In the genomic region with DNA sequence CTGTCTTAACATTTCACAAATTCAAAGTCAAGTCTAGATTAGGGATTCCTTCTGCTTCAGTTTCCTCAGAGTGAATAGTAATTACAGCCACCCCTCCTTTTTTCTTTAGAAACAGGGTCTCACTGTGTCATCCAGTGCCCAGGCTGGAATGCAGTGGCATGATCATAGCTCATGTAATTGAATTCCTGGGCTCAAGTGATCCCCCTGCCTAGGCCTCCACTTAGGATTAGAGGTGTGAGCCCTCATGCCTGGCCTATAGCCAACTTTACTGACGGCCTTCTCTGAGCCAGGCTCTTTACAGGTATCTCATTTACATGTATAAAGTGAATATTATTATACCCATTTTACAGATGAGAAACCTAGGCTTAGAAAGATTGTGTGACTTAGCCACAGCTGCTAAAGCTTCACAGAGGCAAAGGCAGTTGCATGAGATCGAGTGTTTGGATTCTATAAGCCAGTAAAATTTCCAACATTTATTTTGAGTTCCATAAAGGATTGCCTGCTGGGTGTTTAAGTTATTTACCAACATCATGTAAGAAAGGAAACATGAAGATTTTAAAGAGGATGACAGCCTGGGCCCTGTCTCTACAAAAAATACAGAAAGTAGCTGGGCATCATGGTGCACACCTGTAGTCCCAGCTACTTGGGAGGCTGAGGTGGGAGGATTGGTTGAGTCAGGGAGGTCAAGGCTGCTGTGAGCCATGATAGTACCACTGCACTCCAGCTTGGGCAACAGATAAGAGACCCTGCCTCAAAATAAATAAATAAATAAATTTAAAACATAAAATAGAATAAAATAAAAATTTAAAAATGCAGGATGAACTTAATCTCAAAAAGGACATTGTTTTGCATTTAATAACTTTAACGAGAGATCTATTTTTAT, we compare ENCODE assay signal across 8 cellular contexts. TPM values are rescaled to one million over a fixed set of nuclear protein-coding genes. Genes with fewer than 3 reads are reported as not detected.
DNase-seq lines count a peak whose midpoint lies in the region; ATAC-seq and TF ChIP-seq lines count a peak whose summit lies in the region.

No MANE protein-coding gene starts in this region.

- H3K9ac ChIP-seq in PC-3 (ENCODE audit: low read length), result peak overlapping the region; percentile 92

- H3K4me3 ChIP-seq in PC-3 (ENCODE audit: low read length), result peak overlapping the region; percentile 80
- H3K4me3 ChIP-seq in epithelial cell of esophagus (ENCODE audit: low read length), result peak overlapping the region; percentile 62
- H3K4me3 ChIP-seq in gastrocnemius medialis, result peak overlapping the region; percentile 69 to 82 (median 76)

- no peak for TF ChIP-seq POLR2A in gastrocnemius medialis (IDR thresholded peaks at IDR 0.05)

- H3K9me3 ChIP-seq in PC-3 (ENCODE audit: low read length), result no peaks in the 10 kb centered on the region
- H3K9me3 ChIP-seq in gastrocnemius medialis, result no peaks in the 10 kb centered on the region

- ATAC-seq in PC-3, result no peak
- ATAC-seq in gastrocnemius medialis, result no peak
- ATAC-seq in sciatic nerve, result no peak
- no peak for ATAC-seq in GM19351 (IDR thresholded peaks at IDR 0.05; ENCODE audit: unreplicated experiment)
- no peak for ATAC-seq in GM21723 (IDR thresholded peaks at IDR 0.05; ENCODE audit: unreplicated experiment)

- H3K4me1 ChIP-seq in PC-3 (ENCODE audit: insufficient read depth, low read length) (peaks cover 13% of the 10 kb centered on the region), gastrocnemius medialis (peaks cover 0 to 6% of the 10 kb centered on the region in 2 donors)

- no TSS peak for BruUV-seq in PC-3 (replicated peaks; lab: Mats Ljungman, UMichigan)

- in situ Hi-C loops in gastrocnemius medialis (cut with MboI; ENCODE audit: low sequenced_read_pairs in 4 of 4), result no loop called here

- CTCF ChIA-PET in PC-3 (lab: Charles Lee), result no interaction called here

- H3K79me2 ChIP-seq in PC-3 (ENCODE audit: low read length), result peaks cover 43% of the 10 kb centered on the region

- H3F3A ChIP-seq in PC-3 (ENCODE audit: low read length, unreplicated experiment), result no peaks in the 10 kb centered on the region

- H3K4me2 ChIP-seq in PC-3 (ENCODE audit: low read length), result peak overlapping the region; percentile 89

- H3K27me3 ChIP-seq in PC-3 (ENCODE audit: low read length), result no peaks in the 10 kb centered on the region
- no peaks in the 10 kb centered on the region for H3K27me3 ChIP-seq in gastrocnemius medialis

- H4K20me1 ChIP-seq in PC-3 (ENCODE audit: low read length), result no peaks in the 10 kb centered on the region

- intact Hi-C loops in PC-3 (cut with micrococcal nuclease), result loop anchor here (1.0 kb wide), 1 partner anchor 7 kb away; no protein-coding TSS in a partner anchor
- intact Hi-C loops in gastrocnemius medialis (cut with DNase I; ENCODE audit: low total_unique reads), result loop anchor here (5.0 kb wide), 1 partner anchor 102 kb away; a partner anchor contains a TSS
- intact Hi-C loops in sciatic nerve (cut with DNase I), result no loop called here

- no peaks in the 10 kb centered on the region for H3K9me2 ChIP-seq in PC-3 (replicated peaks; ENCODE audit: low read length)

- POLR2A ChIA-PET in PC-3 (lab: Charles Lee; ENCODE audit: unreplicated experiment), result no interaction called here

- H3K27ac ChIP-seq in PC-3 (ENCODE audit: low read length), result no peak overlapping the region
- peak overlapping the region in 3 of 4 donors; percentile 69 to 81 (median 72) for H3K27ac ChIP-seq in gastrocnemius medialis

- DNase-seq in DMS53 (lab: John Stamatoyannopoulos, UW) (peak; percentile 41), DMS53 treated with DMSO at 0.1 percent for 48 hours (lab: John Stamatoyannopoulos, UW; ENCODE audit: unreplicated experiment) (no peak), PC-3 (no peak), epithelial cell of esophagus (ENCODE audit: low read depth) (no peak), gastrocnemius medialis (no peak), sciatic nerve (ENCODE audit: low spot score) (no peak)

- TF ChIP-seq CTCF in PC-3 (conservative IDR thresholded peaks at IDR 0.05; ENCODE audit: low read depth, low read length), result no peak
- no peak for TF ChIP-seq CTCF in epithelial cell of esophagus (IDR thresholded peaks at IDR 0.05; ENCODE audit: insufficient read depth, low read depth, low read length, missing control alignments)
- no peak for TF ChIP-seq CTCF in gastrocnemius medialis (IDR thresholded peaks at IDR 0.05 in 4 of 5, conservative IDR thresholded peaks at IDR 0.05 in 1 of 5)

- H3K36me3 ChIP-seq in PC-3 (ENCODE audit: low read depth, low read length) (peaks cover 3% of the 10 kb centered on the region; the same call in 1 of the 2 replicates), gastrocnemius medialis (no peaks in the 10 kb centered on the region)

- H2AFZ ChIP-seq in PC-3 (ENCODE audit: low read length), result no peak overlapping the region

RNA-seq across cellular contexts. Expression of a gene that starts 1.8 kb away (rescaled TPM):
- total RNA-seq in PC-3 (2014; rRNA removed) (44.2 and 61.0 TPM in 2 replicates), gastrocnemius medialis (10 to 100 TPM in 2 of 4 donors, 1 to 10 TPM in 2; 6.0 to 16.1 (median 10.3) TPM), sciatic nerve (81.3 TPM)

RNA-seq across cellular contexts. Expression of a gene that starts 53.2 kb away (rescaled TPM):
- total RNA-seq in PC-3 (2014; rRNA removed) (63.2 and 69.7 TPM in 2 replicates), gastrocnemius medialis (1 to 10 TPM in 1 of 4 donors, under 1 TPM in 1, not detected in 2; 0.20 to 1.7 TPM), sciatic nerve (1.8 TPM)

Comparison
In these comparisons a context has a peak if more than half of its experiments do, and no peak if none do; other contexts are left out.
1. RNA of a gene that starts 53.2 kb away (total RNA-seq): 63.2 to 69.7 TPM in PC-3; 1.8 TPM in sciatic nerve (single experiment) and 0.20 to 1.7 TPM in gastrocnemius medialis; every median in the first group is over 10 times any median in the second.
2. Peak in every context shown above with its lines, with median percentiles within 50 percentile points of each other: H3K4me3 ChIP-seq.